Comparison of ENCODE assay signal across 9 cellular contexts in genomic region chr15:55637086-55637485, GRCh38. TPM values are rescaled to one million over a fixed set of nuclear protein-coding genes. Genes with fewer than 3 reads are reported as not detected.
"Had no signal": no experiment of that assay in that cellular context is flagged by ENCODE, and none has a peak within 500 bp of the region (broad histone marks: within the 10 kb centered on the region; RNA-seq: fewer than 3 reads in every experiment).

No MANE protein-coding gene starts in this region.

- H3K4me2 ChIP-seq: GM23338 had no signal

- H3K27ac Mint-ChIP-seq: GM23338, H9 had no signal

- H3K9me3 Mint-ChIP-seq: GM23338, H9 had no signal

- FAIRE-seq: H1, H54, HTR-8/SVneo, K562 had no signal

- DNase-seq: H9, HCEC 1CT, IMR-90 had no signal

- ATAC-seq: GM23338, K562 had no signal

- H3K4me3 Mint-ChIP-seq: GM23338, H9 had no signal

- H3K4me1 Mint-ChIP-seq: GM23338, H9 had no signal

- H3K4me3 ChIP-seq: GM23338, K562 had no signal

RNA-seq across cellular contexts. Expression of gene PYGO1, which starts 48.9 kb away (rescaled TPM):
- total RNA-seq: HT-29 had no signal
